ENCODE assay signal across 1 cellular context in genomic region chr2:46326231-46326980, GRCh38.
TF ChIP-seq lines count a peak whose summit lies in the region.

No MANE protein-coding gene starts in this region.

TF ChIP-seq in HepG2, 621 proteins besides CTCF, POLR2A, EP300 and RAD21 (continued from another document and continues in another):
- TF ChIP-seq, protein P1, sequence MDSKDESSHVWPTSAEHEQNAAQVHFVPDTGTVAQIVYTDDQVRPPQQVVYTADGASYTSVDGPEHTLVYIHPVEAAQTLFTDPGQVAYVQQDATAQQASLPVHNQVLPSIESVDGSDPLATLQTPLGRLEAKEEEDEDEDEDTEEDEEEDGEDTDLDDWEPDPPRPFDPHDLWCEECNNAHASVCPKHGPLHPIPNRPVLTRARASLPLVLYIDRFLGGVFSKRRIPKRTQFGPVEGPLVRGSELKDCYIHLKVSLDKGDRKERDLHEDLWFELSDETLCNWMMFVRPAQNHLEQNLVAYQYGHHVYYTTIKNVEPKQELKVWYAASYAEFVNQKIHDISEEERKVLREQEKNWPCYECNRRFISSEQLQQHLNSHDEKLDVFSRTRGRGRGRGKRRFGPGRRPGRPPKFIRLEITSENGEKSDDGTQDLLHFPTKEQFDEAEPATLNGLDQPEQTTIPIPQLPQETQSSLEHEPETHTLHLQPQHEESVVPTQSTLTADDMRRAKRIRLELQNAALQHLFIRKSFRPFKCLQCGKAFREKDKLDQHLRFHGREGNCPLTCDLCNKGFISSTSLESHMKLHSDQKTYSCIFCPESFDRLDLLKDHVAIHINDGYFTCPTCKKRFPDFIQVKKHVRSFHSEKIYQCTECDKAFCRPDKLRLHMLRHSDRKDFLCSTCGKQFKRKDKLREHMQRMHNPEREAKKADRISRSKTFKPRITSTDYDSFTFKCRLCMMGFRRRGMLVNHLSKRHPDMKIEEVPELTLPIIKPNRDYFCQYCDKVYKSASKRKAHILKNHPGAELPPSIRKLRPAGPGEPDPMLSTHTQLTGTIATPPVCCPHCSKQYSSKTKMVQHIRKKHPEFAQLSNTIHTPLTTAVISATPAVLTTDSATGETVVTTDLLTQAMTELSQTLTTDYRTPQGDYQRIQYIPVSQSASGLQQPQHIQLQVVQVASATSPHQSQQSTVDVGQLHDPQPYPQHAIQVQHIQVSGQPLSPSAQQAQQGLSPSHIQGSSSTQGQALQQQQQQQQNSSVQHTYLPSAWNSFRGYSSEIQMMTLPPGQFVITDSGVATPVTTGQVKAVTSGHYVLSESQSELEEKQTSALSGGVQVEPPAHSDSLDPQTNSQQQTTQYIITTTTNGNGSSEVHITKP (CRISPR knock-in tag; IDR thresholded peaks at IDR 0.05; ENCODE audit: low read depth): peak; percentile 83
- TF ChIP-seq SALL2 (CRISPR knock-in tag; IDR thresholded peaks at IDR 0.05) (peak; percentile 86; the same call in 1 of the 2 replicates), SIX1 (CRISPR knock-in tag; IDR thresholded peaks at IDR 0.05; ENCODE audit: borderline replicate concordance) (peak; percentile 71), ATF2 (CRISPR knock-in tag; IDR thresholded peaks at IDR 0.05) (peak; percentile 51; the same call in 1 of the 2 replicates), TBX2 (CRISPR knock-in tag; IDR thresholded peaks at IDR 0.05; ENCODE audit: borderline replicate concordance) (peak; percentile 59), PAX8 (CRISPR knock-in tag; IDR thresholded peaks at IDR 0.05; ENCODE audit: borderline replicate concordance) (no peak), NFKBIZ (CRISPR knock-in tag; IDR thresholded peaks at IDR 0.05) (peak; percentile 95), TBL1XR1 (IDR thresholded peaks at IDR 0.05; ENCODE audit: borderline replicate concordance, low read length, partially characterized antibody) (peak; percentile 90), FOXA1 (IDR thresholded peaks at IDR 0.05) (no peak), FOXA1 (CRISPR knock-in tag; IDR thresholded peaks at IDR 0.05) (peak; percentile 40), ZNF260 (CRISPR knock-in tag; IDR thresholded peaks at IDR 0.05; ENCODE audit: borderline replicate concordance, low read depth) (no peak), NR2C2 (CRISPR knock-in tag; IDR thresholded peaks at IDR 0.05; ENCODE audit: borderline replicate concordance) (peak; percentile 58; the same call in 1 of the 2 replicates), CEBPG (CRISPR knock-in tag; IDR thresholded peaks at IDR 0.05) (peak; percentile 100), RFX1 (IDR thresholded peaks at IDR 0.05) (no peak), ZNF329 (CRISPR knock-in tag; IDR thresholded peaks at IDR 0.05; ENCODE audit: low read depth) (no peak), ZNF18 (CRISPR knock-in tag; IDR thresholded peaks at IDR 0.05; ENCODE audit: insufficient replicate concordance) (no peak), ZSCAN25 (CRISPR knock-in tag; IDR thresholded peaks at IDR 0.05) (peak; percentile 57; the same call in 1 of the 2 replicates), ZFP1 (CRISPR knock-in tag; IDR thresholded peaks at IDR 0.05) (peak; percentile 89; the same call in 1 of the 2 replicates), ZNF33B (CRISPR knock-in tag; IDR thresholded peaks at IDR 0.05) (peak; percentile 97), NFE2 (CRISPR knock-in tag; IDR thresholded peaks at IDR 0.05) (no peak), ZNF224 (CRISPR knock-in tag; IDR thresholded peaks at IDR 0.05) (no peak), MED1 (CRISPR knock-in tag; IDR thresholded peaks at IDR 0.05) (peak; percentile 92), ZNF850 (CRISPR knock-in tag; conservative IDR thresholded peaks at IDR 0.05) (no peak), CBX5 (CRISPR knock-in tag; IDR thresholded peaks at IDR 0.05; ENCODE audit: borderline replicate concordance) (peak; percentile 95; the same call in 1 of the 2 replicates), SAP130 (CRISPR knock-in tag; IDR thresholded peaks at IDR 0.05; ENCODE audit: low read depth) (peak; percentile 91), ETV5 (CRISPR knock-in tag; IDR thresholded peaks at IDR 0.05; ENCODE audit: borderline replicate concordance) (peak; percentile 43; the same call in 1 of the 2 replicates), ZIK1 (CRISPR knock-in tag; IDR thresholded peaks at IDR 0.05; ENCODE audit: borderline replicate concordance, low read depth) (no peak), ZNF883 (CRISPR knock-in tag; IDR thresholded peaks at IDR 0.05; ENCODE audit: not compliant biosample characterization) (peak; percentile 36), SMC3 (IDR thresholded peaks at IDR 0.05; ENCODE audit: low read length) (peak; percentile 63; the same call in 1 of the 2 replicates), SMAD1 (CRISPR knock-in tag; IDR thresholded peaks at IDR 0.05; ENCODE audit: borderline replicate concordance, low read depth) (no peak), SNAPC4 (CRISPR knock-in tag; IDR thresholded peaks at IDR 0.05) (0 out of 2 replicates have a peak, but pooled peaks have one; percentile 78), ZBTB20 (CRISPR knock-in tag; IDR thresholded peaks at IDR 0.05; ENCODE audit: borderline replicate concordance, low read depth) (peak; percentile 71; the same call in 1 of the 2 replicates), HOXA3 (CRISPR knock-in tag; IDR thresholded peaks at IDR 0.05) (peak; percentile 89), ZNF256 (CRISPR knock-in tag; conservative IDR thresholded peaks at IDR 0.05) (0 out of 2 replicates have a peak, but pooled peaks have one; percentile 39), JDP2 (CRISPR knock-in tag; IDR thresholded peaks at IDR 0.05; ENCODE audit: borderline replicate concordance) (no peak), NFRKB (IDR thresholded peaks at IDR 0.05) (no peak), STAG1 (CRISPR knock-in tag; IDR thresholded peaks at IDR 0.05) (0 out of 2 replicates have a peak, but pooled peaks have one; percentile 13), MTA1 (CRISPR knock-in tag; IDR thresholded peaks at IDR 0.05; ENCODE audit: borderline replicate concordance) (0 out of 2 replicates have a peak, but pooled peaks have one; percentile 42), NR2F6 (IDR thresholded peaks at IDR 0.05) (peak; percentile 64), NR2F6 (CRISPR knock-in tag; IDR thresholded peaks at IDR 0.05) (peak; percentile 71), ERF (CRISPR knock-in tag; IDR thresholded peaks at IDR 0.05) (peak; percentile 79; the same call in 1 of the 2 replicates), ZNF468 (CRISPR knock-in tag; IDR thresholded peaks at IDR 0.05) (no peak), TFE3 (CRISPR knock-in tag; IDR thresholded peaks at IDR 0.05) (peak; percentile 99), ZNF12 (CRISPR knock-in tag; IDR thresholded peaks at IDR 0.05) (peak; percentile 73; the same call in 1 of the 2 replicates), WIZ (CRISPR knock-in tag; IDR thresholded peaks at IDR 0.05) (no peak)
- TF ChIP-seq, protein P2, sequence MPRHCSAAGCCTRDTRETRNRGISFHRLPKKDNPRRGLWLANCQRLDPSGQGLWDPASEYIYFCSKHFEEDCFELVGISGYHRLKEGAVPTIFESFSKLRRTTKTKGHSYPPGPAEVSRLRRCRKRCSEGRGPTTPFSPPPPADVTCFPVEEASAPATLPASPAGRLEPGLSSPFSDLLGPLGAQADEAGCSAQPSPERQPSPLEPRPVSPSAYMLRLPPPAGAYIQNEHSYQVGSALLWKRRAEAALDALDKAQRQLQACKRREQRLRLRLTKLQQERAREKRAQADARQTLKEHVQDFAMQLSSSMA (CRISPR knock-in tag; IDR thresholded peaks at IDR 0.05): peak; percentile 87; the same call in 1 of the 2 replicates
- TF ChIP-seq, protein P3, sequence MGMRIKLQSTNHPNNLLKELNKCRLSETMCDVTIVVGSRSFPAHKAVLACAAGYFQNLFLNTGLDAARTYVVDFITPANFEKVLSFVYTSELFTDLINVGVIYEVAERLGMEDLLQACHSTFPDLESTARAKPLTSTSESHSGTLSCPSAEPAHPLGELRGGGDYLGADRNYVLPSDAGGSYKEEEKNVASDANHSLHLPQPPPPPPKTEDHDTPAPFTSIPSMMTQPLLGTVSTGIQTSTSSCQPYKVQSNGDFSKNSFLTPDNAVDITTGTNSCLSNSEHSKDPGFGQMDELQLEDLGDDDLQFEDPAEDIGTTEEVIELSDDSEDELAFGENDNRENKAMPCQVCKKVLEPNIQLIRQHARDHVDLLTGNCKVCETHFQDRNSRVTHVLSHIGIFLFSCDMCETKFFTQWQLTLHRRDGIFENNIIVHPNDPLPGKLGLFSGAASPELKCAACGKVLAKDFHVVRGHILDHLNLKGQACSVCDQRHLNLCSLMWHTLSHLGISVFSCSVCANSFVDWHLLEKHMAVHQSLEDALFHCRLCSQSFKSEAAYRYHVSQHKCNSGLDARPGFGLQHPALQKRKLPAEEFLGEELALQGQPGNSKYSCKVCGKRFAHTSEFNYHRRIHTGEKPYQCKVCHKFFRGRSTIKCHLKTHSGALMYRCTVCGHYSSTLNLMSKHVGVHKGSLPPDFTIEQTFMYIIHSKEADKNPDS (CRISPR knock-in tag; IDR thresholded peaks at IDR 0.05): 0 out of 2 replicates have a peak, but pooled peaks have one; percentile 72
- TF ChIP-seq, protein P4, sequence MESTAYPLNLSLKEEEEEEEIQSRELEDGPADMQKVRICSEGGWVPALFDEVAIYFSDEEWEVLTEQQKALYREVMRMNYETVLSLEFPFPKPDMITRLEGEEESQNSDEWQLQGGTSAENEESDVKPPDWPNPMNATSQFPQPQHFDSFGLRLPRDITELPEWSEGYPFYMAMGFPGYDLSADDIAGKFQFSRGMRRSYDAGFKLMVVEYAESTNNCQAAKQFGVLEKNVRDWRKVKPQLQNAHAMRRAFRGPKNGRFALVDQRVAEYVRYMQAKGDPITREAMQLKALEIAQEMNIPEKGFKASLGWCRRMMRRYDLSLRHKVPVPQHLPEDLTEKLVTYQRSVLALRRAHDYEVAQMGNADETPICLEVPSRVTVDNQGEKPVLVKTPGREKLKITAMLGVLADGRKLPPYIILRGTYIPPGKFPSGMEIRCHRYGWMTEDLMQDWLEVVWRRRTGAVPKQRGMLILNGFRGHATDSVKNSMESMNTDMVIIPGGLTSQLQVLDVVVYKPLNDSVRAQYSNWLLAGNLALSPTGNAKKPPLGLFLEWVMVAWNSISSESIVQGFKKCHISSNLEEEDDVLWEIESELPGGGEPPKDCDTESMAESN (CRISPR knock-in tag; conservative IDR thresholded peaks at IDR 0.05): 0 out of 2 replicates have a peak, but pooled peaks have one; percentile 47
- TF ChIP-seq, protein P5, sequence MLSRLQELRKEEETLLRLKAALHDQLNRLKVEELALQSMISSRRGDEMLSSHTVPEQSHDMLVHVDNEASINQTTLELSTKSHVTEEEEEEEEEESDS (CRISPR knock-in tag; IDR thresholded peaks at IDR 0.05; ENCODE audit: borderline replicate concordance): no peak
